1 cellular context compared by ENCODE assay signal in the genomic region with DNA sequence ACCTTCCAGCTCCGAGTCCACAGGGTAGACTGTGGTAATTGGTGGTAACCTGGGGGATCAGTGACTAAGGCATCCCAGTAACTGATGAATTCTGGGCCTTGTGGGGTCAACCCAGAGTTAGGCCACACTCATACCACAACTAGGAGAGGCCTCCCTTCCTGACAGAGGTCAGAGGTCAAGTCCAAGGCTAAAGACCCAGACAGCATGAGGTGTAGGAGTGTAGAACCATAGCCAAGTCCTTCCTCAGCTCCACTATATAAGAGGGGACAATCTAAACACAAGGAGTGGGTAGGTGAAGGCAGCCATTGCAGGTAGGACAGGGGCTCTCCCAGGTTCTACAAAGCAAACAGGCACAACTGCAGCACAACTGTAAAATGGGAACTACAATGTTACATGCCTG.
A peak's percentile ranks its signal among the peaks of the same experiment; 100 is the strongest.
TF ChIP-seq lines count a peak whose summit lies in the region.

No MANE protein-coding gene starts in this region.

TF ChIP-seq in HepG2, 621 proteins besides CTCF, POLR2A, EP300 and RAD21:
- no peak for TF ChIP-seq ELF4 (CRISPR knock-in tag; IDR thresholded peaks at IDR 0.05; ENCODE audit: borderline replicate concordance)
- no peak for TF ChIP-seq KDM3A (CRISPR knock-in tag; IDR thresholded peaks at IDR 0.05; ENCODE audit: low read depth)
- TF ChIP-seq NR2F6 (IDR thresholded peaks at IDR 0.05), result peak; percentile 49
- no peak for TF ChIP-seq NR2F6 (CRISPR knock-in tag; IDR thresholded peaks at IDR 0.05)
- TF ChIP-seq ZNF382 (CRISPR knock-in tag; IDR thresholded peaks at IDR 0.05; ENCODE audit: borderline replicate concordance), result no peak
- TF ChIP-seq HNRNPUL1 (IDR thresholded peaks at IDR 0.05; ENCODE audit: low read depth, low read length), result no peak
- TF ChIP-seq, protein P1, sequence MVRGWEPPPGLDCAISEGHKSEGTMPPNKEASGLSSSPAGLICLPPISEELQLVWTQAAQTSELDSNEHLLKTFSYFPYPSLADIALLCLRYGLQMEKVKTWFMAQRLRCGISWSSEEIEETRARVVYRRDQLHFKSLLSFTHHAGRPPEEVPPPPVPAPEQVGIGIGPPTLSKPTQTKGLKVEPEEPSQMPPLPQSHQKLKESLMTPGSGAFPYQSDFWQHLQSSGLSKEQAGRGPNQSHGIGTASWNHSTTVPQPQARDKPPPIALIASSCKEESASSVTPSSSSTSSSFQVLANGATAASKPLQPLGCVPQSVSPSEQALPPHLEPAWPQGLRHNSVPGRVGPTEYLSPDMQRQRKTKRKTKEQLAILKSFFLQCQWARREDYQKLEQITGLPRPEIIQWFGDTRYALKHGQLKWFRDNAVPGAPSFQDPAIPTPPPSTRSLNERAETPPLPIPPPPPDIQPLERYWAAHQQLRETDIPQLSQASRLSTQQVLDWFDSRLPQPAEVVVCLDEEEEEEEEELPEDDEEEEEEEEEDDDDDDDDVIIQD (CRISPR knock-in tag; IDR thresholded peaks at IDR 0.05; ENCODE audit: low read depth), result no peak
- TF ChIP-seq NR2C2 (CRISPR knock-in tag; IDR thresholded peaks at IDR 0.05; ENCODE audit: borderline replicate concordance), result peak; percentile 52; the same call in 1 of the 2 replicates
- no peak for TF ChIP-seq AFF4 (CRISPR knock-in tag; IDR thresholded peaks at IDR 0.05)
- no peak for TF ChIP-seq ZFP37 (CRISPR knock-in tag; IDR thresholded peaks at IDR 0.05; ENCODE audit: borderline replicate concordance)
- TF ChIP-seq ZNF547 (CRISPR knock-in tag; IDR thresholded peaks at IDR 0.05), result no peak
